Comparison of ENCODE assay signal across 8 cellular contexts in the genomic region with DNA sequence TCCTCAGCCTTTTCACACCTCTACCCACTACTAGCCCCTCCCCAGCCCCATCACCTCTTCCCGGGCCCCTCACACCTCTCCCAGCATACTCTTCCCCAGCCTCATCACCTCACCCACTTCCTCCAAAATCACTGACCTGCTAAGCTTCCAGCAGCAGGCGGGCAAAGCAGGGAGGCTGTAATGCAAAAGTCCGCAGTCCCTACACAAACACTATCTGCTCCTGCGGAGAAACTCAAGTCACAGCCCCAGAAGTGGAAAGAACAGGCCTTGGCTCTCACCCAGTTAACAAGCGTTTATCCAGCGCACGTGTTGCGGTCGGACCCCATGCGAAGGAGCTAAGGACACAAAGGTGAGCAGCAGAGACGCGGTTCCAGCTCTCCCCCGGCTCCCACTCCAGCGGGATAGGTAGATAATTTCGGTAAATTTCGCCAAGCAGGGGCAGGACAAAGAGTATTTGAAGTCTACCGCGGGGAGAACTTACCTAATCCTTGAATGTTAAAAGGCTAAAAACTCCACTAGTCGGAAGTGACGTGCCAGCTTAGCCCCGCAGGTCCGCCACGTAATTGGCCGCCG. TPM values are rescaled to one million over a fixed set of nuclear protein-coding genes. Genes with fewer than 3 reads are reported as not detected.
DNase-seq lines count a peak whose midpoint lies in the region; ATAC-seq and TF ChIP-seq lines count a peak whose summit lies in the region.

No MANE protein-coding gene starts in this region.

- H3K4me1 ChIP-seq in CD4-positive, alpha-beta memory T cell (ENCODE audit: insufficient read depth, low read length) = peaks cover 60% of the 10 kb centered on the region
- H3K4me1 ChIP-seq in HUES48 (ENCODE audit: control insufficient read depth, insufficient read depth, low read length) = peaks cover 40% of the 10 kb centered on the region
- peaks cover 0 to 24% (median 11%) of the 10 kb centered on the region in 4 donors for H3K4me1 ChIP-seq in Peyer's patch
- H3K4me1 ChIP-seq in skeletal muscle tissue (ENCODE audit: control insufficient read depth in 3 of 3, insufficient read depth in 3 of 3, low read length in 3 of 3) = peaks cover 11 to 26% (median 23%) of the 10 kb centered on the region in 3 donors

- H3K27ac Mint-ChIP-seq in CD4-positive, alpha-beta memory T cell = peak overlapping the region; percentile 97 to 100 (median 99)
- H3K27ac Mint-ChIP-seq in activated naive CD8-positive, alpha-beta T cell treated with anti-CD3 and anti-CD28 coated beads for 36 hours = peak overlapping the region; percentile 99

- POLR2A ChIA-PET in CD4-positive, alpha-beta memory T cell (lab: Charles Lee; ENCODE audit: partially characterized antibody) = interaction anchor here (0.6 to 3.4 kb wide), 27 partner anchors 8 to 1216 kb away, joined by 3 to 46 read pairs (median 4); a partner anchor contains a TSS

- H3K27me3 ChIP-seq in CD4-positive, alpha-beta memory T cell (ENCODE audit: insufficient read depth, low read length) = no peaks in the 10 kb centered on the region
- H3K27me3 ChIP-seq in HUES48 (ENCODE audit: control insufficient read depth, insufficient read depth, low read length) = no peaks in the 10 kb centered on the region
- no peaks in the 10 kb centered on the region for H3K27me3 ChIP-seq in Peyer's patch
- H3K27me3 ChIP-seq in skeletal muscle tissue (ENCODE audit: control insufficient read depth in 3 of 3, insufficient read depth in 3 of 3, low read length in 3 of 3) = no peaks in the 10 kb centered on the region

- H3K36me3 ChIP-seq in CD4-positive, alpha-beta memory T cell (ENCODE audit: insufficient read depth, low read length) = peaks cover 14% of the 10 kb centered on the region
- H3K36me3 ChIP-seq in HUES48 (ENCODE audit: control insufficient read depth, insufficient read depth, low read length) (peaks cover 25% of the 10 kb centered on the region), Peyer's patch (peaks cover 0 to 21% (median 0%) of the 10 kb centered on the region in 3 donors), skeletal muscle tissue (ENCODE audit: control insufficient read depth in 3 of 3, insufficient read depth in 3 of 3, low read length in 3 of 3) (peaks cover 17% of the 10 kb centered on the region in 3 donors)

- ATAC-seq in GM21381 (IDR thresholded peaks at IDR 0.05; ENCODE audit: unreplicated experiment) = peak; percentile 38

- peaks cover 47 to 76% (median 61%) of the 10 kb centered on the region in 4 donors for H3K4me1 Mint-ChIP-seq in CD4-positive, alpha-beta memory T cell
- peaks cover 54% of the 10 kb centered on the region for H3K4me1 Mint-ChIP-seq in activated naive CD8-positive, alpha-beta T cell treated with anti-CD3 and anti-CD28 coated beads for 36 hours

- H3K9ac ChIP-seq in HUES48 (ENCODE audit: low read depth, low read length) (peak overlapping the region; percentile 90), skeletal muscle tissue (ENCODE audit: low read depth in 1 of 3, low read length in 3 of 3) (peak overlapping the region; percentile 91 to 95 (median 95))

- H3K27ac ChIP-seq in CD4-positive, alpha-beta memory T cell (ENCODE audit: low read depth, low read length) = peak overlapping the region; percentile 99
- peak overlapping the region; percentile 98 for H3K27ac ChIP-seq in HUES48 (ENCODE audit: low read depth, low read length)
- H3K27ac ChIP-seq in Peyer's patch = peak overlapping the region; percentile 92 to 99 (median 98)
- H3K27ac ChIP-seq in skeletal muscle tissue (ENCODE audit: low read depth, low read length) = peak overlapping the region; percentile 92

- peak in 4 of 5 donors; percentile 82 to 86 (median 82) for DNase-seq in CD4-positive, alpha-beta memory T cell
- peak; percentile 66 to 78 (median 77) for DNase-seq in Peyer's patch
- peak; percentile 72 for DNase-seq in activated naive CD8-positive, alpha-beta T cell treated with anti-CD3 and anti-CD28 coated beads for 36 hours
- DNase-seq in activated effector memory CD4-positive, alpha-beta T cell treated with anti-CD3 and anti-CD28 coated beads, Interleukin-2, amount 50 U/mL, for 16 hours = no peak

- intact Hi-C loops in CD4-positive, alpha-beta memory T cell (cut with micrococcal nuclease) = loop anchor here (1.0 to 5.0 kb wide), 5 partner anchors 19 to 259 kb away; a partner anchor contains a TSS

- no peaks in the 10 kb centered on the region for H3K9me3 ChIP-seq in CD4-positive, alpha-beta memory T cell (ENCODE audit: control insufficient read depth in 1 of 2, low read length in 2 of 2)
- H3K9me3 ChIP-seq in HUES48 (ENCODE audit: control insufficient read depth, insufficient read depth, low read length) (no peaks in the 10 kb centered on the region), Peyer's patch (no peaks in the 10 kb centered on the region), skeletal muscle tissue (ENCODE audit: control insufficient read depth in 3 of 3, low read length in 3 of 3) (no peaks in the 10 kb centered on the region)

- H3K9me3 Mint-ChIP-seq in CD4-positive, alpha-beta memory T cell = peaks cover 0 to 2% (median 0%) of the 10 kb centered on the region in 8 donors
- H3K9me3 Mint-ChIP-seq in activated naive CD8-positive, alpha-beta T cell treated with anti-CD3 and anti-CD28 coated beads for 36 hours = peaks cover 4% of the 10 kb centered on the region

- H3K36me3 Mint-ChIP-seq in CD4-positive, alpha-beta memory T cell = peaks cover 11 to 40% of the 10 kb centered on the region in 2 donors
- H3K36me3 Mint-ChIP-seq in activated naive CD8-positive, alpha-beta T cell treated with anti-CD3 and anti-CD28 coated beads for 36 hours = peaks cover 57% of the 10 kb centered on the region

- H3K4me3 ChIP-seq in CD4-positive, alpha-beta memory T cell (ENCODE audit: low read length in 2 of 2) = peak overlapping the region; percentile 68 to 82
- H3K4me3 ChIP-seq in HUES48 (ENCODE audit: low read depth, low read length) = peak overlapping the region; percentile 80
- H3K4me3 ChIP-seq in Peyer's patch = peak overlapping the region; percentile 77 to 98 (median 83)
- peak overlapping the region; percentile 71 for H3K4me3 ChIP-seq in iPS-11a (ENCODE audit: low read depth, low read length)
- peak overlapping the region; percentile 93 to 94 (median 94) for H3K4me3 ChIP-seq in skeletal muscle tissue (ENCODE audit: low read length in 3 of 3)

- TF ChIP-seq POLR2A in Peyer's patch (IDR thresholded peaks at IDR 0.05) = no peak

- no peaks in the 10 kb centered on the region for H3K27me3 Mint-ChIP-seq in CD4-positive, alpha-beta memory T cell
- H3K27me3 Mint-ChIP-seq in activated naive CD8-positive, alpha-beta T cell treated with anti-CD3 and anti-CD28 coated beads for 36 hours = no peaks in the 10 kb centered on the region

- H3K4me3 Mint-ChIP-seq in CD4-positive, alpha-beta memory T cell = peak overlapping the region; percentile 90 to 97 (median 93)
- H3K4me3 Mint-ChIP-seq in activated naive CD8-positive, alpha-beta T cell treated with anti-CD3 and anti-CD28 coated beads for 36 hours = peak overlapping the region; percentile 95

- CTCF ChIA-PET in CD4-positive, alpha-beta memory T cell (lab: Charles Lee; ENCODE audit: partially characterized antibody) = interaction anchor here (1.0 to 1.4 kb wide), 4 partner anchors 9 to 112 kb away, joined by 3 to 5 read pairs (median 3); no protein-coding TSS in a partner anchor

- no peak for TF ChIP-seq CTCF in Peyer's patch (IDR thresholded peaks at IDR 0.05)

RNA-seq across cellular contexts. Expression of a gene that starts 0.8 kb away (rescaled TPM):
- 10 to 100 TPM; 27.7 to 30.9 TPM for total RNA-seq in CD4-positive, alpha-beta memory T cell
- polyA plus RNA-seq in CD4-positive, alpha-beta memory T cell = 10 to 100 TPM in 1 of 2 donors, 1 to 10 TPM in 1; 6.9 to 18.6 TPM
- total RNA-seq in Peyer's patch (10 to 100 TPM; 10.7 to 23.6 (median 16.4) TPM), skeletal muscle tissue (5.2 TPM)
- 10 to 100 TPM; 26.2 to 29.2 TPM for total RNA-seq in activated naive CD8-positive, alpha-beta T cell treated with anti-CD3 and anti-CD28 coated beads for 36 hours

RNA-seq across cellular contexts. Expression of a gene that starts 19.0 kb away (rescaled TPM):
- 10 to 100 TPM; 51.6 to 57.6 TPM for total RNA-seq in CD4-positive, alpha-beta memory T cell
- polyA plus RNA-seq in CD4-positive, alpha-beta memory T cell = 10 to 100 TPM; 81.6 to 81.8 TPM
- total RNA-seq in Peyer's patch = 10 to 100 TPM; 40.5 to 86.6 (median 80.8) TPM
- total RNA-seq in activated naive CD8-positive, alpha-beta T cell treated with anti-CD3 and anti-CD28 coated beads for 36 hours = 10 to 100 TPM; 42.2 to 46.5 TPM
- total RNA-seq in skeletal muscle tissue = 7.8 TPM
